ENCODE assay signal across 8 cellular contexts in genomic region chr16:85446846-85447656, GRCh38.
DNase-seq lines count a peak whose midpoint lies in the region; ATAC-seq, FAIRE-seq and TF ChIP-seq lines count a peak whose summit lies in the region.

No MANE protein-coding gene starts in this region.

- no peaks in the 10 kb centered on the region for H3K36me3 ChIP-seq in HepG2 (replicated peaks in 1 of 2; ENCODE audit: control insufficient read depth in 1 of 2, insufficient read depth in 2 of 2, low read length in 2 of 2)
- H3K36me3 ChIP-seq in suprapubic skin: no peaks in the 10 kb centered on the region

- ATAC-seq in GM21390 (IDR thresholded peaks at IDR 0.05; ENCODE audit: unreplicated experiment): peak; percentile 77
- ATAC-seq in HepG2: peak; percentile 14; the same call in 2 of the 3 replicates
- ATAC-seq in GM18519 (IDR thresholded peaks at IDR 0.05; ENCODE audit: low FRiP score, unreplicated experiment): no peak

- no peak overlapping the region for H2AFZ ChIP-seq in HepG2 (ENCODE audit: low read length)

- H3K79me2 ChIP-seq in HepG2 (ENCODE audit: insufficient read depth, low read length): no peaks in the 10 kb centered on the region

- in situ Hi-C loops in HepG2 (cut with HindIII; ENCODE audit: extremely low pct_ligation_motif_present, low pct_unique_long_range_greater_than_20kb): no loop called here

- no TSS peak for BruUV-seq in HepG2 (replicated peaks; lab: Mats Ljungman, UMichigan)

- TF ChIP-seq CTCF in HepG2 (CRISPR knock-in tag; IDR thresholded peaks at IDR 0.05) (peak; percentile 62), suprapubic skin (IDR thresholded peaks at IDR 0.05) (no peak)

- WGBS in HepG2 (ENCODE audit: low lambda C conversion rate): 52% methylated on average over 17 of the region's 22 CpGs
- WGBS in suprapubic skin: 88% methylated on average over 11 of the region's 22 CpGs

- no peak overlapping the region for H3K9ac ChIP-seq in HepG2 (ENCODE audit: insufficient read depth, low read depth, low read length)

- FAIRE-seq in HepG2 (lab: Jason Lieb, UNC): peak; percentile 37

- H3K27me3 ChIP-seq in HepG2 (ENCODE audit: control insufficient read depth in 1 of 2, insufficient read depth in 2 of 2, low read length in 2 of 2) (peaks cover 4 to 44% of the 10 kb centered on the region in 2 experiments), suprapubic skin (no peaks in the 10 kb centered on the region)

- CTCF ChIA-PET in HepG2 (lab: Yijun Ruan, JAX; ENCODE audit: low intra/inter-chr PET ratio, low total read pairs): interaction anchor here (1.2 kb wide), 1 partner anchor 26 kb away, joined by 3 read pairs; no protein-coding TSS in a partner anchor

- TF ChIP-seq EP300 in HepG2 (IDR thresholded peaks at IDR 0.05; ENCODE audit: low read depth in 2 of 2, low read length in 2 of 2) (no peak), HepG2 (CRISPR knock-in tag; IDR thresholded peaks at IDR 0.05; ENCODE audit: borderline replicate concordance) (no peak), suprapubic skin (IDR thresholded peaks at IDR 0.05) (no peak)

- TF ChIP-seq RAD21 in HepG2 (CRISPR knock-in tag; IDR thresholded peaks at IDR 0.05): no peak

- H3K4me1 ChIP-seq in HepG2 (ENCODE audit: insufficient read depth, low read length): peaks cover 59% of the 10 kb centered on the region
- H3K4me1 ChIP-seq in suprapubic skin: peaks cover 26% of the 10 kb centered on the region

- intact Hi-C loops in HepG2 (cut with micrococcal nuclease; ENCODE audit: unreplicated experiment): loop anchor here (5.0 kb wide), 1 partner anchor 45 kb away; no protein-coding TSS in a partner anchor

- H4K20me1 ChIP-seq in HepG2 (ENCODE audit: insufficient read depth, low read length): peaks cover 9% of the 10 kb centered on the region; the same call in 1 of the 2 replicates

- H3K27ac ChIP-seq in HepG2 (ENCODE audit: extremely low read length, insufficient read depth, low read length): no peak overlapping the region
- no peak overlapping the region for H3K27ac ChIP-seq in suprapubic skin

- no peaks in the 10 kb centered on the region for H3K9me3 ChIP-seq in HepG2 (ENCODE audit: low read length)
- no peaks in the 10 kb centered on the region for H3K9me3 ChIP-seq in suprapubic skin

- TF ChIP-seq POLR2A in HepG2 (IDR thresholded peaks at IDR 0.05; ENCODE audit: insufficient read depth in 1 of 2, low read depth in 2 of 2, low read length in 2 of 2) (no peak), suprapubic skin (IDR thresholded peaks at IDR 0.05) (no peak)

- POLR2A ChIA-PET in HepG2 (lab: Yijun Ruan, JAX): interaction anchor here (0.6 to 2.0 kb wide), 5 partner anchors 53 to 110 kb away, joined by 3 to 8 read pairs (median 3); no protein-coding TSS in a partner anchor

- no peak overlapping the region for H3K4me3 ChIP-seq in HepG2 (replicated peaks in 1 of 3; ENCODE audit: insufficient read depth in 1 of 3, low read depth in 2 of 3, low read length in 3 of 3)
- H3K4me3 ChIP-seq in suprapubic skin: no peak overlapping the region

- DNase-seq in GF-D8 (lab: John Stamatoyannopoulos, UW) (peak; percentile 52), NCI-H524 treated with DMSO at 0.1 percent for 48 hours (lab: John Stamatoyannopoulos, UW) (peak; percentile 66), HepG2 (ENCODE audit: low spot score) (no peak), AG08395 (ENCODE audit: low spot score) (no peak), suprapubic skin (ENCODE audit: low spot score in 2 of 2) (no peak), CD1c-positive myeloid dendritic cell (ENCODE audit: extremely low spot score) (no peak)

- peak overlapping the region; percentile 19; the same call in 1 of the 2 replicates for H3K4me2 ChIP-seq in HepG2 (ENCODE audit: low read depth, low read length)

TF ChIP-seq in HepG2, 621 proteins besides CTCF, POLR2A, EP300 and RAD21 (continues in another document):
- TF ChIP-seq BHLHE40 (IDR thresholded peaks at IDR 0.05; ENCODE audit: low read length) (no peak), ZNF772 (CRISPR knock-in tag; IDR thresholded peaks at IDR 0.05) (no peak), FOXO1 (CRISPR knock-in tag; IDR thresholded peaks at IDR 0.05) (no peak), DNMT1 (CRISPR knock-in tag; IDR thresholded peaks at IDR 0.05) (no peak), HMGA1 (CRISPR knock-in tag; conservative IDR thresholded peaks at IDR 0.05) (no peak), ARID3A (IDR thresholded peaks at IDR 0.05; ENCODE audit: low read depth, low read length) (no peak), ZSCAN25 (CRISPR knock-in tag; IDR thresholded peaks at IDR 0.05) (no peak), ZSCAN29 (CRISPR knock-in tag; conservative IDR thresholded peaks at IDR 0.05) (no peak), POGK (CRISPR knock-in tag; conservative IDR thresholded peaks at IDR 0.05) (peak; percentile 73), SRY (CRISPR knock-in tag; IDR thresholded peaks at IDR 0.05) (0 out of 2 replicates have a peak, but pooled peaks have one; percentile 10), HOXA7 (CRISPR knock-in tag; IDR thresholded peaks at IDR 0.05) (no peak), ATF7 (IDR thresholded peaks at IDR 0.05) (no peak), ATF7 (CRISPR knock-in tag; IDR thresholded peaks at IDR 0.05) (0 out of 2 replicates have a peak, but pooled peaks have one; percentile 25), XBP1 (CRISPR knock-in tag; IDR thresholded peaks at IDR 0.05) (no peak)
- TF ChIP-seq, protein P1, sequence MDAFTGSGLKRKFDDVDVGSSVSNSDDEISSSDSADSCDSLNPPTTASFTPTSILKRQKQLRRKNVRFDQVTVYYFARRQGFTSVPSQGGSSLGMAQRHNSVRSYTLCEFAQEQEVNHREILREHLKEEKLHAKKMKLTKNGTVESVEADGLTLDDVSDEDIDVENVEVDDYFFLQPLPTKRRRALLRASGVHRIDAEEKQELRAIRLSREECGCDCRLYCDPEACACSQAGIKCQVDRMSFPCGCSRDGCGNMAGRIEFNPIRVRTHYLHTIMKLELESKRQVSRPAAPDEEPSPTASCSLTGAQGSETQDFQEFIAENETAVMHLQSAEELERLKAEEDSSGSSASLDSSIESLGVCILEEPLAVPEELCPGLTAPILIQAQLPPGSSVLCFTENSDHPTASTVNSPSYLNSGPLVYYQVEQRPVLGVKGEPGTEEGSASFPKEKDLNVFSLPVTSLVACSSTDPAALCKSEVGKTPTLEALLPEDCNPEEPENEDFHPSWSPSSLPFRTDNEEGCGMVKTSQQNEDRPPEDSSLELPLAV (CRISPR knock-in tag; conservative IDR thresholded peaks at IDR 0.05; ENCODE audit: low read depth): no peak

Comparison
In these comparisons a context has a peak if more than half of its experiments do, and no peak if none do; other contexts are left out.
1. DNase-seq: peak in GF-D8 (single experiment) and NCI-H524 treated with DMSO at 0.1 percent for 48 hours (single experiment); none in HepG2 (single experiment), AG08395 (single experiment), suprapubic skin (0 of 2) and CD1c-positive myeloid dendritic cell (single experiment).